Comparison of ENCODE assay signal across 8 cellular contexts in genomic region chr12:55716582-55717396, GRCh38. TPM values are rescaled to one million over a fixed set of nuclear protein-coding genes. Genes with fewer than 3 reads are reported as not detected.
DNase-seq lines count a peak whose midpoint lies in the region; ATAC-seq, FAIRE-seq and TF ChIP-seq lines count a peak whose summit lies in the region.

No MANE protein-coding gene starts in this region.

- peaks cover 36% of the 10 kb centered on the region for H3K4me1 Mint-ChIP-seq in stimulated activated naive CD8-positive, alpha-beta T cell treated with anti-CD3 and anti-CD28 coated beads, Interleukin-15, Interleukin-2, amounts not matched to agents 100 ng/mL and 50 ng/mL, for 24 hours (ENCODE audit: low read depth)

- peaks cover 43% of the 10 kb centered on the region for H3K4me1 ChIP-seq in PC-9 (replicated peaks; ENCODE audit: insufficient read depth)
- peaks cover 15 to 46% (median 31%) of the 10 kb centered on the region in 3 donors for H3K4me1 ChIP-seq in pancreas

- H3K9me3 Mint-ChIP-seq in stimulated activated naive CD8-positive, alpha-beta T cell treated with anti-CD3 and anti-CD28 coated beads, Interleukin-15, Interleukin-2, amounts not matched to agents 100 ng/mL and 50 ng/mL, for 24 hours, result no peaks in the 10 kb centered on the region

- POLR2A ChIA-PET in PC-9 (lab: Charles Lee; ENCODE audit: unreplicated experiment), result no interaction called here

- H3F3A ChIP-seq in PC-9 (ENCODE audit: insufficient read depth, low read depth), result peaks cover 32% of the 10 kb centered on the region

- H3K27me3 ChIP-seq in PC-9 (ENCODE audit: insufficient read depth, low read depth) (peaks cover 6% of the 10 kb centered on the region; the same call in 1 of the 2 replicates), pancreas (no peaks in the 10 kb centered on the region)

- intact Hi-C loops in PC-9 (cut with micrococcal nuclease; ENCODE audit: unreplicated experiment) (no loop called here), pancreas (cut with DNase I) (no loop called here)

- H3K36me3 ChIP-seq in PC-9 (ENCODE audit: low read depth) (no peaks in the 10 kb centered on the region), pancreas (no peaks in the 10 kb centered on the region)

- ATAC-seq in stimulated activated naive CD8-positive, alpha-beta T cell treated with anti-CD3 and anti-CD28 coated beads, Interleukin-15, Interleukin-2, amounts not matched to agents 100 U/mL and 50 U/mL, for 24 hours, result no peak
- ATAC-seq in pancreas (peak in 3 of 4 donors; percentile 4 to 11 (median 11)), HG02610 (IDR thresholded peaks at IDR 0.05; ENCODE audit: unreplicated experiment) (no peak)

- no TSS peak for BruUV-seq in PC-9 (replicated peaks; lab: Mats Ljungman, UMichigan)

- 8 to 15% methylated on average over 18 of the region's 18 CpGs for WGBS in pancreas, 2 donors

- H3K4me2 ChIP-seq in PC-9, result peak overlapping the region; percentile 89

- peak overlapping the region; percentile 100 for H3K4me3 ChIP-seq in PC-9
- H3K4me3 ChIP-seq in epithelial cell of esophagus (ENCODE audit: low read length), result peak overlapping the region; percentile 88
- peak overlapping the region; percentile 55 to 77 (median 66) for H3K4me3 ChIP-seq in pancreas

- peaks cover 5% of the 10 kb centered on the region; the same call in 1 of the 2 replicates for H3K79me2 ChIP-seq in PC-9 (ENCODE audit: low read depth)

- peak overlapping the region; percentile 99 for H2AFZ ChIP-seq in PC-9

- TF ChIP-seq CTCF in PC-9 (conservative IDR thresholded peaks at IDR 0.05) (no peak), epithelial cell of esophagus (IDR thresholded peaks at IDR 0.05; ENCODE audit: insufficient read depth, low read depth, low read length, missing control alignments) (no peak), pancreas (IDR thresholded peaks at IDR 0.05) (no peak)

- H3K27ac Mint-ChIP-seq in stimulated activated naive CD8-positive, alpha-beta T cell treated with anti-CD3 and anti-CD28 coated beads, Interleukin-15, Interleukin-2, amounts not matched to agents 100 ng/mL and 50 ng/mL, for 24 hours, result peak overlapping the region; percentile 94

- H3K4me3 Mint-ChIP-seq in stimulated activated naive CD8-positive, alpha-beta T cell treated with anti-CD3 and anti-CD28 coated beads, Interleukin-15, Interleukin-2, amounts not matched to agents 100 ng/mL and 50 ng/mL, for 24 hours, result peak overlapping the region; percentile 90

- no peaks in the 10 kb centered on the region for H3K9me2 ChIP-seq in PC-9 (ENCODE audit: insufficient read depth)

- FAIRE-seq in pancreas (lab: Jason Lieb, UNC), result no peak

- H3K27me3 Mint-ChIP-seq in stimulated activated naive CD8-positive, alpha-beta T cell treated with anti-CD3 and anti-CD28 coated beads, Interleukin-15, Interleukin-2, amounts not matched to agents 100 ng/mL and 50 ng/mL, for 24 hours, result no peaks in the 10 kb centered on the region

- H3K27ac ChIP-seq in PC-9 (no peak overlapping the region), pancreas (peak overlapping the region; percentile 85 to 96 (median 90))

- H3K36me3 Mint-ChIP-seq in stimulated activated naive CD8-positive, alpha-beta T cell treated with anti-CD3 and anti-CD28 coated beads, Interleukin-15, Interleukin-2, amounts not matched to agents 100 ng/mL and 50 ng/mL, for 24 hours (ENCODE audit: low read depth), result peaks cover 12% of the 10 kb centered on the region

- DNase-seq in stimulated activated naive CD8-positive, alpha-beta T cell treated with anti-CD3 and anti-CD28 coated beads, Interleukin-15, Interleukin-2, amounts not matched to agents 100 U/mL and 50 U/mL, for 24 hours, result no peak
- no peak for DNase-seq in PC-9
- DNase-seq in epithelial cell of esophagus (ENCODE audit: low read depth), result no peak
- no peak for DNase-seq in pancreas
- no peak for DNase-seq in activated effector memory CD4-positive, alpha-beta T cell treated with anti-CD3 and anti-CD28 coated beads, Interleukin-2, amount 50 U/mL, for 16 hours
- DNase-seq in stimulated activated CD4-positive, alpha-beta T cell treated with anti-CD3 and anti-CD28 coated beads, Interleukin-4, amount 100 ng/mL, for 4 hours, result no peak

- H3K9me3 ChIP-seq in PC-9 (ENCODE audit: insufficient read depth, low read depth), result no peaks in the 10 kb centered on the region
- H3K9me3 ChIP-seq in pancreas, result no peaks in the 10 kb centered on the region

- CTCF ChIA-PET in PC-9 (lab: Charles Lee), result no interaction called here

- H4K20me1 ChIP-seq in PC-9 (ENCODE audit: insufficient read depth), result 0 out of 2 replicates have a peak, but pooled peaks cover 4% of the 10 kb centered on the region

RNA-seq across cellular contexts. Expression of gene BLOC1S1, which starts 0.9 kb away (rescaled TPM):
- total RNA-seq in PC-9 (2021), result 81.1 and 101 TPM in 2 replicates
- 10 to 100 TPM; 32.5 to 60.6 (median 44.4) TPM for total RNA-seq in pancreas
- 100 to 1,000 TPM; 153 to 155 TPM for polyA plus RNA-seq in pancreas

RNA-seq across cellular contexts. Expression of gene RDH5, which starts 3.4 kb away (rescaled TPM):
- total RNA-seq in PC-9 (2021) (8.1 and 12.6 TPM in 2 replicates), pancreas (1 to 10 TPM; 1.3 to 4.4 (median 2.5) TPM)
- polyA plus RNA-seq in pancreas, result 10 to 100 TPM in 1 of 2 donors, 1 to 10 TPM in 1; 8.8 to 12.6 TPM

RNA-seq across cellular contexts. Expression of gene ITGA7, which starts 9.1 kb away (rescaled TPM):
- total RNA-seq in PC-9 (2021) (2.7 and 3.1 TPM in 2 replicates), pancreas (10 to 100 TPM in 1 of 6 donors, 1 to 10 TPM in 5; 3.4 to 12.6 (median 7.3) TPM)
- 10 to 100 TPM; 30.1 to 34.5 TPM for polyA plus RNA-seq in pancreas

RNA-seq across cellular contexts. Expression of gene CD63, which starts 12.0 kb away (rescaled TPM):
- 434 and 536 TPM in 2 replicates for total RNA-seq in PC-9 (2021)
- total RNA-seq in pancreas, result 100 to 1,000 TPM; 433 to 636 (median 525) TPM
- 100 to 1,000 TPM; 625 to 717 TPM for polyA plus RNA-seq in pancreas

RNA-seq across cellular contexts. Expression of gene GDF11, which starts 26.1 kb away (rescaled TPM):
- total RNA-seq in PC-9 (2021) (7.5 and 9.4 TPM in 2 replicates), pancreas (1 to 10 TPM in 5 of 6 donors, under 1 TPM in 1; 0.91 to 3.5 (median 1.3) TPM)
- polyA plus RNA-seq in pancreas, result 1 to 10 TPM in 1 of 2 donors, under 1 TPM in 1; 0.99 to 1.7 TPM

Comparison
In these comparisons a context has a peak if more than half of its experiments do, and no peak if none do; other contexts are left out.
1. ATAC-seq: peak in pancreas (3 of 4); none in stimulated activated naive CD8-positive, alpha-beta T cell treated with anti-CD3 and anti-CD28 coated beads, Interleukin-15, Interleukin-2, amounts not matched to agents 100 U/mL and 50 U/mL, for 24 hours (single experiment) and HG02610 (single experiment).
2. Peak in every context shown above with its lines, with median percentiles within 50 percentile points of each other: H3K4me3 ChIP-seq.